Comparison of ENCODE assay signal across 2 cellular contexts in the genomic region with DNA sequence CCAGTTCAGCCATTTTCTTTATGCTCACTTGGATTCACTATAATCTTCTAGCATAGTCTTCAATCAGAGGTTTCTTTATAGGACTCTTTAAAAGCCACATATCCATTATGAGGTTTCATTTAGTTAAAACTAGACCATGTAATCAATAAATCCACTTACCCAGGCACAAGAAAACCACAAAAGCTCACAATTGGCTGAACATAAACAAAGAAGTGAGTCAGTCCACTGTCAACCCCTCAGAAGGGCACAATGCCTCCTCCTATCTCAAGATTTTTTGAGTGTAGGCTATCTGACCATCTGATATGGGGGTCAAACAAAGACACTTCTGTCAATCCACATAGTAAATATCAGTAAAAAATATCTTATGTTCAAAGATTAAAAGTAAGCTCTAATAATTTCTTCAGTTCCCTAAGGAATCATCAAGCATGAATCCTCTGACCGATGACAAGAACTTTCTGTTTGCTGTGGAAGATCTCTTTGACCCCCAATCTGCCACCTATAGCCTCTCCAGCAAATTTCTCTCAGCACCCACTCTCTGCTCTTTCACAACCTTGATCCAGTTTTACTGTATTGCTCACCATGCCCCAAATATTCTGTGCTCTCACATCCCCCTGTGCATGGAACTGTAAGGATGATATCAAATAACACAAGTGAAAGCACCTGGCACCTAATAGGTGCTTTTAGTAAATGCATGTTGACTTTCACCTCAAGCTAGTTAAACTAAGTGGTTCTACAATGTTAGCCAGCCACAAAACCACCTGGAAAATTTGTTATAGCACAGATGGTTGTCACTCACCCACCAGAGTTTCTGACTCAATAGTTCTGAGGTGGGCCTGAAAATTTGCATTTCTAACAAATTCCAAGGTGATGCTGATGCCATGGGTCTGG.
TF ChIP-seq lines count a peak whose summit lies in the region.

No MANE protein-coding gene starts in this region.

TF ChIP-seq in A549, 52 proteins besides CTCF, POLR2A, EP300 and RAD21:
- TF ChIP-seq, protein P1, sequence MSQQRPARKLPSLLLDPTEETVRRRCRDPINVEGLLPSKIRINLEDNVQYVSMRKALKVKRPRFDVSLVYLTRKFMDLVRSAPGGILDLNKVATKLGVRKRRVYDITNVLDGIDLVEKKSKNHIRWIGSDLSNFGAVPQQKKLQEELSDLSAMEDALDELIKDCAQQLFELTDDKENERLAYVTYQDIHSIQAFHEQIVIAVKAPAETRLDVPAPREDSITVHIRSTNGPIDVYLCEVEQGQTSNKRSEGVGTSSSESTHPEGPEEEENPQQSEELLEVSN (IDR thresholded peaks at IDR 0.05; ENCODE audit: borderline replicate concordance, low read depth): no peak

TF ChIP-seq in GM12878, 131 proteins besides CTCF, POLR2A, EP300 and RAD21:
- TF ChIP-seq RUNX3 (IDR thresholded peaks at IDR 0.05; ENCODE audit: low read length) (peak; percentile 71), NR2F1 (conservative IDR thresholded peaks at IDR 0.05) (peak; percentile 71), BCL11A (IDR thresholded peaks at IDR 0.05; ENCODE audit: low read depth, low read length) (0 out of 2 replicates have a peak, but pooled peaks have one; percentile 51), ATF7 (IDR thresholded peaks at IDR 0.05; ENCODE audit: low read depth) (peak; percentile 30; the same call in 1 of the 2 replicates), IKZF1 (conservative IDR thresholded peaks at IDR 0.05) (peak; percentile 58), TCF7 (IDR thresholded peaks at IDR 0.05; ENCODE audit: borderline replicate concordance) (no peak), MTA2 (IDR thresholded peaks at IDR 0.05; ENCODE audit: low read depth) (peak; percentile 63), BHLHE40 (IDR thresholded peaks at IDR 0.05; ENCODE audit: borderline replicate concordance in 1 of 2, low read depth in 2 of 2, low read length in 1 of 2) (0 out of 4 replicates have a peak, but pooled peaks of 1 of the 2 experiments have one; percentile 20), MYB (IDR thresholded peaks at IDR 0.05; ENCODE audit: borderline replicate concordance, low read depth, low read length) (no peak), SREBF2 (IDR thresholded peaks at IDR 0.05; ENCODE audit: low read length) (no peak), IKZF2 (IDR thresholded peaks at IDR 0.05) (peak; percentile 36 to 65; a peak in 2 of 4 replicates), PAX5 (IDR thresholded peaks at IDR 0.05; ENCODE audit: borderline replicate concordance, low read depth, low read length) (peak; percentile 39; the same call in 1 of the 2 replicates), CHD4 (IDR thresholded peaks at IDR 0.05) (no peak), ZNF384 (IDR thresholded peaks at IDR 0.05; ENCODE audit: borderline replicate concordance, low read depth, low read length) (no peak), DPF2 (IDR thresholded peaks at IDR 0.05) (peak; percentile 46)
- TF ChIP-seq, protein P2, sequence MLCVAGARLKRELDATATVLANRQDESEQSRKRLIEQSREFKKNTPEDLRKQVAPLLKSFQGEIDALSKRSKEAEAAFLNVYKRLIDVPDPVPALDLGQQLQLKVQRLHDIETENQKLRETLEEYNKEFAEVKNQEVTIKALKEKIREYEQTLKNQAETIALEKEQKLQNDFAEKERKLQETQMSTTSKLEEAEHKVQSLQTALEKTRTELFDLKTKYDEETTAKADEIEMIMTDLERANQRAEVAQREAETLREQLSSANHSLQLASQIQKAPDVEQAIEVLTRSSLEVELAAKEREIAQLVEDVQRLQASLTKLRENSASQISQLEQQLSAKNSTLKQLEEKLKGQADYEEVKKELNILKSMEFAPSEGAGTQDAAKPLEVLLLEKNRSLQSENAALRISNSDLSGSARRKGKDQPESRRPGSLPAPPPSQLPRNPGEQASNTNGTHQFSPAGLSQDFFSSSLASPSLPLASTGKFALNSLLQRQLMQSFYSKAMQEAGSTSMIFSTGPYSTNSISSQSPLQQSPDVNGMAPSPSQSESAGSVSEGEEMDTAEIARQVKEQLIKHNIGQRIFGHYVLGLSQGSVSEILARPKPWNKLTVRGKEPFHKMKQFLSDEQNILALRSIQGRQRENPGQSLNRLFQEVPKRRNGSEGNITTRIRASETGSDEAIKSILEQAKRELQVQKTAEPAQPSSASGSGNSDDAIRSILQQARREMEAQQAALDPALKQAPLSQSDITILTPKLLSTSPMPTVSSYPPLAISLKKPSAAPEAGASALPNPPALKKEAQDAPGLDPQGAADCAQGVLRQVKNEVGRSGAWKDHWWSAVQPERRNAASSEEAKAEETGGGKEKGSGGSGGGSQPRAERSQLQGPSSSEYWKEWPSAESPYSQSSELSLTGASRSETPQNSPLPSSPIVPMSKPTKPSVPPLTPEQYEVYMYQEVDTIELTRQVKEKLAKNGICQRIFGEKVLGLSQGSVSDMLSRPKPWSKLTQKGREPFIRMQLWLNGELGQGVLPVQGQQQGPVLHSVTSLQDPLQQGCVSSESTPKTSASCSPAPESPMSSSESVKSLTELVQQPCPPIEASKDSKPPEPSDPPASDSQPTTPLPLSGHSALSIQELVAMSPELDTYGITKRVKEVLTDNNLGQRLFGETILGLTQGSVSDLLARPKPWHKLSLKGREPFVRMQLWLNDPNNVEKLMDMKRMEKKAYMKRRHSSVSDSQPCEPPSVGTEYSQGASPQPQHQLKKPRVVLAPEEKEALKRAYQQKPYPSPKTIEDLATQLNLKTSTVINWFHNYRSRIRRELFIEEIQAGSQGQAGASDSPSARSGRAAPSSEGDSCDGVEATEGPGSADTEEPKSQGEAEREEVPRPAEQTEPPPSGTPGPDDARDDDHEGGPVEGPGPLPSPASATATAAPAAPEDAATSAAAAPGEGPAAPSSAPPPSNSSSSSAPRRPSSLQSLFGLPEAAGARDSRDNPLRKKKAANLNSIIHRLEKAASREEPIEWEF (IDR thresholded peaks at IDR 0.05; ENCODE audit: insufficient replicate concordance, low read depth, low read length): peak; percentile 87
- TF ChIP-seq, protein P3, sequence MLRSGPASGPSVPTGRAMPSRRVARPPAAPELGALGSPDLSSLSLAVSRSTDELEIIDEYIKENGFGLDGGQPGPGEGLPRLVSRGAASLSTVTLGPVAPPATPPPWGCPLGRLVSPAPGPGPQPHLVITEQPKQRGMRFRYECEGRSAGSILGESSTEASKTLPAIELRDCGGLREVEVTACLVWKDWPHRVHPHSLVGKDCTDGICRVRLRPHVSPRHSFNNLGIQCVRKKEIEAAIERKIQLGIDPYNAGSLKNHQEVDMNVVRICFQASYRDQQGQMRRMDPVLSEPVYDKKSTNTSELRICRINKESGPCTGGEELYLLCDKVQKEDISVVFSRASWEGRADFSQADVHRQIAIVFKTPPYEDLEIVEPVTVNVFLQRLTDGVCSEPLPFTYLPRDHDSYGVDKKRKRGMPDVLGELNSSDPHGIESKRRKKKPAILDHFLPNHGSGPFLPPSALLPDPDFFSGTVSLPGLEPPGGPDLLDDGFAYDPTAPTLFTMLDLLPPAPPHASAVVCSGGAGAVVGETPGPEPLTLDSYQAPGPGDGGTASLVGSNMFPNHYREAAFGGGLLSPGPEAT (IDR thresholded peaks at IDR 0.05; ENCODE audit: low read depth): peak; percentile 29; the same call in 1 of the 2 replicates
- TF ChIP-seq, protein P4, sequence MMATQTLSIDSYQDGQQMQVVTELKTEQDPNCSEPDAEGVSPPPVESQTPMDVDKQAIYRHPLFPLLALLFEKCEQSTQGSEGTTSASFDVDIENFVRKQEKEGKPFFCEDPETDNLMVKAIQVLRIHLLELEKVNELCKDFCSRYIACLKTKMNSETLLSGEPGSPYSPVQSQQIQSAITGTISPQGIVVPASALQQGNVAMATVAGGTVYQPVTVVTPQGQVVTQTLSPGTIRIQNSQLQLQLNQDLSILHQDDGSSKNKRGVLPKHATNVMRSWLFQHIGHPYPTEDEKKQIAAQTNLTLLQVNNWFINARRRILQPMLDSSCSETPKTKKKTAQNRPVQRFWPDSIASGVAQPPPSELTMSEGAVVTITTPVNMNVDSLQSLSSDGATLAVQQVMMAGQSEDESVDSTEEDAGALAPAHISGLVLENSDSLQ (IDR thresholded peaks at IDR 0.05): peak; percentile 53
- TF ChIP-seq, protein P5, sequence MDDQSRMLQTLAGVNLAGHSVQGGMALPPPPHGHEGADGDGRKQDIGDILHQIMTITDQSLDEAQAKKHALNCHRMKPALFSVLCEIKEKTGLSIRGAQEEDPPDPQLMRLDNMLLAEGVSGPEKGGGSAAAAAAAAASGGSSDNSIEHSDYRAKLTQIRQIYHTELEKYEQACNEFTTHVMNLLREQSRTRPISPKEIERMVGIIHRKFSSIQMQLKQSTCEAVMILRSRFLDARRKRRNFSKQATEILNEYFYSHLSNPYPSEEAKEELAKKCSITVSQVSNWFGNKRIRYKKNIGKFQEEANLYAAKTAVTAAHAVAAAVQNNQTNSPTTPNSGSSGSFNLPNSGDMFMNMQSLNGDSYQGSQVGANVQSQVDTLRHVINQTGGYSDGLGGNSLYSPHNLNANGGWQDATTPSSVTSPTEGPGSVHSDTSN (IDR thresholded peaks at IDR 0.05; ENCODE audit: insufficient replicate concordance, low read depth, low read length): no peak
